Comparison of ENCODE assay signal across 18 cellular contexts in the genomic region with DNA sequence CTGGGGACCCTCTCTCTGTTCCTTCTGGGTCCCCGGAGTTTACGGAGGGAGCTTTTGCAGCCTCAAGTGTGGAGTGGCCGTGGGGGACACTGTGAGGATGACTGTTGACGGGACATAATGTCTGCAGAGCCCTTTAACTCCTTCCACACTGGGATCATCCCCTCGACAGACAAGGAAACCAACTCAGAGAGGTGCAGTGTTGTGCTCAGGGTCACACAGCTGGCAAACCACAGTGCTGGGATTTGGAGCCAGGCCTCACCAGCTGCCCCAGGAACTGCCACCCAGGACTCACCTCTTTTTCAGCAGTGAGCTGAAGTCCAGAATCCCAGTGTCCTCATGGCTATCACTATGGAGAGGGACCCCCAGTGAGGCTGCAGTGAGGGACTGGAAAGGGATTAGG. TPM values are rescaled to one million over a fixed set of nuclear protein-coding genes. Genes with fewer than 3 reads are reported as not detected.
DNase-seq lines count a peak whose midpoint lies in the region; ATAC-seq, FAIRE-seq and TF ChIP-seq lines count a peak whose summit lies in the region.
"Had no signal": no experiment of that assay in that cellular context is flagged by ENCODE, and none has a peak within 500 bp of the region (broad histone marks: within the 10 kb centered on the region; RNA-seq: fewer than 3 reads in every experiment).

No MANE protein-coding gene starts in this region.

- H3K4me3 ChIP-seq in A549 (no peak overlapping the region), heart right ventricle (peak overlapping the region in 8 of 10 donors; percentile 44 to 77 (median 64)), right cardiac atrium (ENCODE audit: low read length) (no peak overlapping the region), adrenal gland (no peak overlapping the region)
- H3K4me3 ChIP-seq: BLaER1 had no signal

- H3K9me3 ChIP-seq in A549 (no peaks in the 10 kb centered on the region), heart right ventricle (no peaks in the 10 kb centered on the region), right cardiac atrium (ENCODE audit: control insufficient read depth, low read length) (no peaks in the 10 kb centered on the region), adrenal gland (replicated peaks in 1 of 3) (no peaks in the 10 kb centered on the region)
- H3K9me3 ChIP-seq: BLaER1 had no signal

- peaks cover 0 to 91% (median 9%) of the 10 kb centered on the region in 9 donors for H3K36me3 ChIP-seq in heart right ventricle
- H3K36me3 ChIP-seq in adrenal gland (replicated peaks in 1 of 2) = no peaks in the 10 kb centered on the region
- H3K36me3 ChIP-seq: BLaER1 had no signal

- DNase-seq in Right ventricle myocardium inferior (ENCODE audit: missing footprints) = peak; percentile 34
- DNase-seq in cardiac septum (ENCODE audit: low spot score) = no peak
- DNase-seq in A549 (ENCODE audit: low read depth in 1 of 2, low spot score in 1 of 2) = no peak
- no peak for DNase-seq in heart right ventricle
- peak in 1 of 3 donors; percentile 23 for DNase-seq in right cardiac atrium
- DNase-seq in adrenal gland = no peak
- no peak for DNase-seq in amygdala (lab: John Stamatoyannopoulos, UW)
- DNase-seq: Calu3; CD8-positive, alpha-beta T cell; DMS79 treated with DMSO at 0.1 percent for 48 hours; GF-D8; GOT3; H9 had no signal

- intact Hi-C loops in Right ventricle myocardium inferior (cut with DNase I) (no loop called here), cardiac septum (cut with DNase I) (no loop called here), heart right ventricle (cut with DNase I) (no loop called here), right cardiac atrium (cut with DNase I) (no loop called here), adrenal gland (cut with DNase I) (loop anchor here in 1 of 2 donors (5.0 to 10.0 kb wide), 2 partner anchors 175 to 452 kb away; no protein-coding TSS in a partner anchor)

- no peak for FAIRE-seq in A549 (lab: Jason Lieb, UNC)

- TF ChIP-seq EP300 in A549 (IDR thresholded peaks at IDR 0.05) = no peak

- H3K27ac ChIP-seq in A549 = no peak overlapping the region
- peak overlapping the region in 6 of 10 donors; percentile 33 to 99 (median 62) for H3K27ac ChIP-seq in heart right ventricle
- peak overlapping the region; percentile 5 for H3K27ac ChIP-seq in right cardiac atrium (ENCODE audit: low read length)
- H3K27ac ChIP-seq in adrenal gland = no peak overlapping the region
- H3K27ac ChIP-seq: 22Rv1, BLaER1 had no signal

- H3K4me2 ChIP-seq in A549 = no peak overlapping the region
- H3K4me2 ChIP-seq: BLaER1 had no signal

- POLR2A ChIA-PET in A549 (lab: Yijun Ruan, JAX) = no interaction called here

- ATAC-seq in Right ventricle myocardium inferior (no peak), A549 (no peak), heart right ventricle (no peak), right cardiac atrium (no peak), GM21619 (IDR thresholded peaks at IDR 0.05; ENCODE audit: unreplicated experiment) (no peak)
- ATAC-seq: CD8-positive, alpha-beta T cell had no signal

- no peak for TF ChIP-seq POLR2A in A549 (IDR thresholded peaks at IDR 0.05; ENCODE audit: low read length)
- no peak for TF ChIP-seq POLR2A in adrenal gland (IDR thresholded peaks at IDR 0.05)

- H3K4me1 ChIP-seq in A549 (no peaks in the 10 kb centered on the region), heart right ventricle (peaks cover 0 to 58% (median 7%) of the 10 kb centered on the region in 9 donors), right cardiac atrium (ENCODE audit: control insufficient read depth, insufficient read depth, low read length) (no peaks in the 10 kb centered on the region), adrenal gland (replicated peaks in 1 of 2) (peaks cover 8 to 9% of the 10 kb centered on the region in 2 donors)

- TF ChIP-seq CTCF in A549 (IDR thresholded peaks at IDR 0.05) (no peak), heart right ventricle (IDR thresholded peaks at IDR 0.05) (no peak), adrenal gland (IDR thresholded peaks at IDR 0.05) (no peak)

- whole genome bisulfite sequencing in A549 (ENCODE audit: missing lambda C conversion rate) = 68% methylated on average over 5 of the region's 5 CpGs
- 50 to 53% methylated on average over 5 of the region's 5 CpGs for WGBS in heart right ventricle, 2 donors
- 55% methylated on average over 5 of the region's 5 CpGs for WGBS in right cardiac atrium
- 81 to 93% (median 84%) methylated on average over 4 to 5 of the region's 5 CpGs for WGBS in adrenal gland, 4 donors

- CTCF ChIA-PET in A549 (lab: Yijun Ruan, JAX) = interaction anchor here (1.0 to 6.9 kb wide), 6 partner anchors 8 to 90 kb away, joined by 3 to 40 read pairs (median 3); no protein-coding TSS in a partner anchor

- H3K27me3 ChIP-seq in heart right ventricle (no peaks in the 10 kb centered on the region), right cardiac atrium (ENCODE audit: control insufficient read depth, insufficient read depth) (no peaks in the 10 kb centered on the region), adrenal gland (no peaks in the 10 kb centered on the region)
- H3K27me3 ChIP-seq: BLaER1 had no signal

- TF ChIP-seq RAD21 in A549 (conservative IDR thresholded peaks at IDR 0.05 in 1 of 2, IDR thresholded peaks at IDR 0.05 in 1 of 2) = no peak

TF ChIP-seq in A549, 52 proteins besides CTCF, POLR2A, EP300 and RAD21:
- TF ChIP-seq ZFP36 (IDR thresholded peaks at IDR 0.05; ENCODE audit: borderline replicate concordance, partially characterized antibody) (peak; percentile 8), HEYL (CRISPR knock-in tag; IDR thresholded peaks at IDR 0.05) (no peak)

RNA-seq across cellular contexts. Expression of gene MYBPC3, which starts 5.4 kb away (rescaled TPM):
- total RNA-seq in Right ventricle myocardium inferior = 2,397 TPM
- 1,860 TPM for total RNA-seq in cardiac septum
- 0.06 and 0.07 TPM in 2 replicates for polyA plus RNA-seq in A549 (2011; rRNA removed)
- polyA plus RNA-seq in A549 (2012; cell fraction: cytosol; rRNA removed) = 0.06 and 0.07 TPM in 2 replicates
- 0.17 and 0.19 TPM in 2 replicates for polyA plus RNA-seq in A549 (2012; cell fraction: nucleus; rRNA removed)
- 0.04 to 0.07 TPM (median 0.05 TPM) in 3 replicates for polyA plus RNA-seq in A549 (2017; fragmentation: RNase III; extraction: RNeasy Plus Mini Kit Qiagen cat#74134 plus additional on column Dnase treatment)
- 0.05 TPM in 1 of 2 replicates, not detected in the other for polyA minus RNA-seq in A549 (2011; rRNA and poly(A)+ RNA removed)
- total RNA-seq in heart right ventricle = 1,000 to 10,000 TPM; 1,404 to 3,138 (median 2,490) TPM
- 1,000 to 10,000 TPM in 1 of 2 donors, 100 to 1,000 TPM in 1; 484 to 2,250 TPM for polyA plus RNA-seq in heart right ventricle
- total RNA-seq in right cardiac atrium = 1,000 to 10,000 TPM in 3 of 4 donors, 100 to 1,000 TPM in 1; 953 to 1,924 (median 1,412) TPM
- polyA plus RNA-seq in right cardiac atrium = 1,009 TPM
- 1 to 10 TPM in 7 of 8 donors, under 1 TPM in 1; 0.54 to 4.4 (median 1.8) TPM for total RNA-seq in adrenal gland
- polyA plus RNA-seq in adrenal gland = 1 to 10 TPM; 1.5 to 5.8 (median 2.9) TPM
- total RNA-seq: A673; Calu3; CD8-positive, alpha-beta T cell; H9 had no signal
- polyA plus RNA-seq: AG04450 had no signal

RNA-seq across cellular contexts. Expression of gene SPI1, which starts 31.2 kb away (rescaled TPM):
- total RNA-seq in Right ventricle myocardium inferior = 14.6 TPM
- 12.0 TPM for total RNA-seq in cardiac septum
- polyA plus RNA-seq in A549 (2011; rRNA removed) = not detected in 2 replicates
- polyA plus RNA-seq in A549 (2012; cell fraction: cytosol; rRNA removed) = 0.07 and 0.09 TPM in 2 replicates
- polyA plus RNA-seq in A549 (2012; cell fraction: nucleus; rRNA removed) = 0.28 TPM in 1 of 2 replicates, not detected in the other
- polyA plus RNA-seq in A549 (2017; fragmentation: RNase III; extraction: RNeasy Plus Mini Kit Qiagen cat#74134 plus additional on column Dnase treatment) = 0.07 to 0.21 TPM (median 0.14 TPM) in 3 replicates
- not detected in 2 replicates for polyA minus RNA-seq in A549 (2011; rRNA and poly(A)+ RNA removed)
- total RNA-seq in heart right ventricle = 10 to 100 TPM in 3 of 10 donors, 1 to 10 TPM in 7; 3.4 to 38.9 (median 6.7) TPM
- 10 to 100 TPM in 1 of 2 donors, 1 to 10 TPM in 1; 6.7 to 10.2 TPM for polyA plus RNA-seq in heart right ventricle
- total RNA-seq in right cardiac atrium = 10 to 100 TPM; 11.6 to 24.1 (median 18.6) TPM
- polyA plus RNA-seq in right cardiac atrium = 5.9 TPM
- total RNA-seq in adrenal gland = 10 to 100 TPM; 26.3 to 65.6 (median 42.1) TPM
- polyA plus RNA-seq in adrenal gland = 10 to 100 TPM in 2 of 3 donors, 1 to 10 TPM in 1; 7.0 to 79.2 (median 43.0) TPM
- total RNA-seq: A673, Calu3, H9 had no signal
- polyA plus RNA-seq: AG04450 had no signal

Comparison
In these comparisons a context has a peak if more than half of its experiments do, and no peak if none do; other contexts are left out.
1. H3K4me3 ChIP-seq: peak in heart right ventricle (8 of 10); none in A549 (single experiment), right cardiac atrium (single experiment) and adrenal gland (0 of 4).
2. H3K27ac ChIP-seq: peak in heart right ventricle (6 of 10) and right cardiac atrium (single experiment); none in A549 (0 of 2) and adrenal gland (0 of 5).
3. RNA of gene MYBPC3, which starts 5.4 kb away (total RNA-seq): 1,404 to 3,138 TPM in heart right ventricle, 2,397 TPM in Right ventricle myocardium inferior (single experiment), 1,860 TPM in cardiac septum (single experiment) and 953 to 1,924 TPM in right cardiac atrium; 0.54 to 4.4 TPM in adrenal gland; every median in the first group is over 100 times any median in the second.